12 cellular contexts compared by ENCODE assay signal in genomic region chr5:76787237-76787636, GRCh38. TPM values are rescaled to one million over a fixed set of nuclear protein-coding genes. Genes with fewer than 3 reads are reported as not detected.
DNase-seq lines count a peak whose midpoint lies in the region; ATAC-seq, FAIRE-seq and TF ChIP-seq lines count a peak whose summit lies in the region.
"Had no signal": no experiment of that assay in that cellular context is flagged by ENCODE, and none has a peak within 500 bp of the region (broad histone marks: within the 10 kb centered on the region; RNA-seq: fewer than 3 reads in every experiment).

No MANE protein-coding gene starts in this region.

- peak overlapping the region; percentile 58 for H3K4me2 ChIP-seq in A549
- H3K4me2 ChIP-seq: BLaER1 treated with 17β-estradiol and CSF1 and Interleukin-3, amounts not matched to agents 10 nM and 100 nM had no signal

- H3K9me3 Mint-ChIP-seq in chondrocyte (ENCODE audit: low read depth) = no peaks in the 10 kb centered on the region
- H3K9me3 Mint-ChIP-seq in activated CD4-positive, alpha-beta memory T cell treated with anti-CD3 and anti-CD28 coated beads for 36 hours = no peaks in the 10 kb centered on the region

- no peak for FAIRE-seq in A549 (lab: Jason Lieb, UNC)

- H3K36me3 Mint-ChIP-seq in chondrocyte (ENCODE audit: low read depth) = no peaks in the 10 kb centered on the region
- H3K36me3 Mint-ChIP-seq in activated CD4-positive, alpha-beta memory T cell treated with anti-CD3 and anti-CD28 coated beads for 36 hours = no peaks in the 10 kb centered on the region

- H3K4me3 ChIP-seq in A549 = no peak overlapping the region
- no peak overlapping the region for H3K4me3 ChIP-seq in liver (ENCODE audit: low read depth in 1 of 3, low read length in 3 of 3)
- H3K4me3 ChIP-seq: BLaER1 treated with 17β-estradiol and CSF1 and Interleukin-3, amounts not matched to agents 10 nM and 100 nM had no signal

- DNase-seq in A549 (ENCODE audit: low read depth in 1 of 2, low spot score in 1 of 2) (peak in 1 of 2 experiments; percentile 83), NCI-H1105 treated with DMSO at 0.1 percent for 48 hours (lab: John Stamatoyannopoulos, UW) (peak; percentile 43), chondrocyte (ENCODE audit: low spot score) (no peak)
- DNase-seq in activated CD4-positive, alpha-beta memory T cell treated with anti-CD3 and anti-CD28 coated beads for 36 hours = no peak
- DNase-seq: central memory CD4-positive, alpha-beta T cell; NCI-H1694 treated with DMSO at 0.1 percent for 48 hours; stimulated activated CD4-positive, alpha-beta T cell treated with anti-CD3 and anti-CD28 coated beads, Interleukin-2, amount 100 ng/mL, for 48 hours had no signal

- POLR2A ChIA-PET in A549 (lab: Yijun Ruan, JAX) = interaction anchor here (0.5 to 1.7 kb wide), 2 partner anchors 19 to 37 kb away, joined by 3 to 7 read pairs; no protein-coding TSS in a partner anchor
- POLR2A ChIA-PET in activated CD4-positive, alpha-beta memory T cell treated with anti-CD3 and anti-CD28 coated beads for 36 hours (lab: Charles Lee) = no interaction called here

- peak in 1 of 2 experiments; percentile 50; a peak in 1 of 5 replicates for TF ChIP-seq EP300 in A549 (IDR thresholded peaks at IDR 0.05)

- H3K27me3 ChIP-seq in liver (ENCODE audit: control insufficient read depth in 4 of 4, insufficient read depth in 4 of 4, low read length in 3 of 4) = no peaks in the 10 kb centered on the region
- H3K27me3 ChIP-seq: BLaER1 treated with 17β-estradiol and CSF1 and Interleukin-3, amounts not matched to agents 10 nM and 100 nM had no signal

- peak; percentile 21 to 24; a peak in 3 of 6 replicates for ATAC-seq in A549
- no peak for ATAC-seq in HG02571 (IDR thresholded peaks at IDR 0.05; ENCODE audit: unreplicated experiment)
- ATAC-seq in GM19351 (IDR thresholded peaks at IDR 0.05; ENCODE audit: unreplicated experiment) = no peak
- ATAC-seq in activated CD4-positive, CD25-positive, alpha-beta regulatory T cell treated with anti-CD3 and anti-CD28 coated beads, Interleukin-2, amount 50 U/mL, for 24 hours = no peak

- H3K27ac Mint-ChIP-seq in chondrocyte (ENCODE audit: unreplicated experiment) = peak overlapping the region; percentile 93
- no peak overlapping the region for H3K27ac Mint-ChIP-seq in activated CD4-positive, alpha-beta memory T cell treated with anti-CD3 and anti-CD28 coated beads for 36 hours

- 47% methylated on average over 2 of the region's 2 CpGs for WGBS in A549 (ENCODE audit: missing lambda C conversion rate)
- 54% methylated on average over 2 of the region's 2 CpGs for WGBS in liver

- no peak; a peak in 1 of 5 replicates for TF ChIP-seq RAD21 in A549 (conservative IDR thresholded peaks at IDR 0.05 in 1 of 2, IDR thresholded peaks at IDR 0.05 in 1 of 2)
- TF ChIP-seq RAD21 in liver (IDR thresholded peaks at IDR 0.05) = no peak

- H3K36me3 ChIP-seq in liver (ENCODE audit: control insufficient read depth in 4 of 4, insufficient read depth in 3 of 4, low read depth in 1 of 4, low read length in 3 of 4) = no peaks in the 10 kb centered on the region
- H3K36me3 ChIP-seq: BLaER1 treated with 17β-estradiol and CSF1 and Interleukin-3, amounts not matched to agents 10 nM and 100 nM had no signal

- no peaks in the 10 kb centered on the region for H3K9me3 ChIP-seq in A549
- no peaks in the 10 kb centered on the region for H3K9me3 ChIP-seq in liver (ENCODE audit: control insufficient read depth in 4 of 4, low read length in 3 of 4)
- H3K9me3 ChIP-seq: BLaER1 treated with 17β-estradiol and CSF1 and Interleukin-3, amounts not matched to agents 10 nM and 100 nM had no signal

- no peak overlapping the region for H3K4me3 Mint-ChIP-seq in chondrocyte (ENCODE audit: unreplicated experiment)
- no peak overlapping the region for H3K4me3 Mint-ChIP-seq in activated CD4-positive, alpha-beta memory T cell treated with anti-CD3 and anti-CD28 coated beads for 36 hours

- TF ChIP-seq CTCF in A549 (IDR thresholded peaks at IDR 0.05) = no peak
- TF ChIP-seq CTCF in chondrocyte (IDR thresholded peaks at IDR 0.05) = no peak
- no peak for TF ChIP-seq CTCF in liver (IDR thresholded peaks at IDR 0.05; ENCODE audit: low read depth, low read length, missing input control)

- peak overlapping the region; percentile 82 to 87 for H3K27ac ChIP-seq in A549
- H3K27ac ChIP-seq in liver (ENCODE audit: low read depth in 1 of 2, low read length in 2 of 2) = peak overlapping the region in 1 of 2 donors; percentile 56
- H3K27ac ChIP-seq: BLaER1 treated with 17β-estradiol and CSF1 and Interleukin-3, amounts not matched to agents 10 nM and 100 nM had no signal

- CTCF ChIA-PET in A549 (lab: Yijun Ruan, JAX) = interaction anchor here (0.9 to 5.5 kb wide), 3 partner anchors 13 to 186 kb away, joined by 4 to 35 read pairs (median 5); no protein-coding TSS in a partner anchor
- CTCF ChIA-PET in activated CD4-positive, alpha-beta memory T cell treated with anti-CD3 and anti-CD28 coated beads for 36 hours (lab: Charles Lee) = no interaction called here

- peaks cover 66% of the 10 kb centered on the region for H3K4me1 Mint-ChIP-seq in chondrocyte (ENCODE audit: low read depth)
- peaks cover 20% of the 10 kb centered on the region for H3K4me1 Mint-ChIP-seq in activated CD4-positive, alpha-beta memory T cell treated with anti-CD3 and anti-CD28 coated beads for 36 hours (ENCODE audit: low read depth)

- H3K9ac ChIP-seq in liver (ENCODE audit: low read depth in 1 of 2, low read length in 2 of 2) = no peak overlapping the region
- H3K9ac ChIP-seq: BLaER1 treated with 17β-estradiol and CSF1 and Interleukin-3, amounts not matched to agents 10 nM and 100 nM had no signal

- H3K27me3 Mint-ChIP-seq in chondrocyte (ENCODE audit: low read depth) = no peaks in the 10 kb centered on the region
- no peaks in the 10 kb centered on the region for H3K27me3 Mint-ChIP-seq in activated CD4-positive, alpha-beta memory T cell treated with anti-CD3 and anti-CD28 coated beads for 36 hours

- TF ChIP-seq POLR2A in A549 (IDR thresholded peaks at IDR 0.05; ENCODE audit: low read length) = no peak

- intact Hi-C loops in activated CD4-positive, alpha-beta memory T cell treated with anti-CD3 and anti-CD28 coated beads for 36 hours (cut with micrococcal nuclease) = no loop called here

- H3K4me1 ChIP-seq in A549 = peaks cover 73% of the 10 kb centered on the region
- H3K4me1 ChIP-seq in liver (ENCODE audit: control insufficient read depth in 4 of 4, insufficient read depth in 4 of 4, low read length in 3 of 4) = peaks cover 0 to 4% (median 0%) of the 10 kb centered on the region in 4 donors

TF ChIP-seq in A549, 52 proteins besides CTCF, POLR2A, EP300 and RAD21 (continues in another document):
- no peak for TF ChIP-seq EHMT2 (IDR thresholded peaks at IDR 0.05; ENCODE audit: low read depth)
- TF ChIP-seq BHLHE40 (IDR thresholded peaks at IDR 0.05; ENCODE audit: low read depth, low read length) = no peak
- no peak for TF ChIP-seq HES2 (IDR thresholded peaks at IDR 0.05)
- TF ChIP-seq, protein P1, sequence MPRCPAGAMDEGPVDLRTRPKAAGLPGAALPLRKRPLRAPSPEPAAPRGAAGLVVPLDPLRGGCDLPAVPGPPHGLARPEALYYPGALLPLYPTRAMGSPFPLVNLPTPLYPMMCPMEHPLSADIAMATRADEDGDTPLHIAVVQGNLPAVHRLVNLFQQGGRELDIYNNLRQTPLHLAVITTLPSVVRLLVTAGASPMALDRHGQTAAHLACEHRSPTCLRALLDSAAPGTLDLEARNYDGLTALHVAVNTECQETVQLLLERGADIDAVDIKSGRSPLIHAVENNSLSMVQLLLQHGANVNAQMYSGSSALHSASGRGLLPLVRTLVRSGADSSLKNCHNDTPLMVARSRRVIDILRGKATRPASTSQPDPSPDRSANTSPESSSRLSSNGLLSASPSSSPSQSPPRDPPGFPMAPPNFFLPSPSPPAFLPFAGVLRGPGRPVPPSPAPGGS (IDR thresholded peaks at IDR 0.05) = no peak
- no peak for TF ChIP-seq CHD4 (IDR thresholded peaks at IDR 0.05; ENCODE audit: borderline replicate concordance)
- no peak for TF ChIP-seq FOSL2 (IDR thresholded peaks at IDR 0.05)
- peak; percentile 2; the same call in 1 of the 2 replicates for TF ChIP-seq FOSL2 (CRISPR knock-in tag; IDR thresholded peaks at IDR 0.05)

TF ChIP-seq in liver, 16 proteins besides CTCF, POLR2A, EP300 and RAD21 (continues in another document):
- TF ChIP-seq FOXA2 (IDR thresholded peaks at IDR 0.05) (peak; percentile 21), JUND (IDR thresholded peaks at IDR 0.05) (peak in 1 of 2 donors; percentile 49), NR2F2 (IDR thresholded peaks at IDR 0.05) (no peak), EGR1 (IDR thresholded peaks at IDR 0.05; ENCODE audit: low read depth in 2 of 2) (no peak), ATF3 (IDR thresholded peaks at IDR 0.05) (no peak)
- TF ChIP-seq, protein P2, sequence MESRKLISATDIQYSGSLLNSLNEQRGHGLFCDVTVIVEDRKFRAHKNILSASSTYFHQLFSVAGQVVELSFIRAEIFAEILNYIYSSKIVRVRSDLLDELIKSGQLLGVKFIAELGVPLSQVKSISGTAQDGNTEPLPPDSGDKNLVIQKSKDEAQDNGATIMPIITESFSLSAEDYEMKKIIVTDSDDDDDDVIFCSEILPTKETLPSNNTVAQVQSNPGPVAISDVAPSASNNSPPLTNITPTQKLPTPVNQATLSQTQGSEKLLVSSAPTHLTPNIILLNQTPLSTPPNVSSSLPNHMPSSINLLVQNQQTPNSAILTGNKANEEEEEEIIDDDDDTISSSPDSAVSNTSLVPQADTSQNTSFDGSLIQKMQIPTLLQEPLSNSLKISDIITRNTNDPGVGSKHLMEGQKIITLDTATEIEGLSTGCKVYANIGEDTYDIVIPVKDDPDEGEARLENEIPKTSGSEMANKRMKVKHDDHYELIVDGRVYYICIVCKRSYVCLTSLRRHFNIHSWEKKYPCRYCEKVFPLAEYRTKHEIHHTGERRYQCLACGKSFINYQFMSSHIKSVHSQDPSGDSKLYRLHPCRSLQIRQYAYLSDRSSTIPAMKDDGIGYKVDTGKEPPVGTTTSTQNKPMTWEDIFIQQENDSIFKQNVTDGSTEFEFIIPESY (IDR thresholded peaks at IDR 0.05) = peak; percentile 52

RNA-seq across cellular contexts. Expression of gene F2RL1, which starts 31.6 kb away (rescaled TPM):
- polyA plus RNA-seq in A549 (2011; rRNA removed) = 226 and 328 TPM in 2 replicates
- polyA plus RNA-seq in A549 (2012; cell fraction: cytosol; rRNA removed) = 44.4 and 70.1 TPM in 2 replicates
- 25.0 and 35.5 TPM in 2 replicates for polyA plus RNA-seq in A549 (2012; cell fraction: nucleus; rRNA removed)
- 50.7 to 88.7 TPM (median 73.1 TPM) in 3 replicates for polyA plus RNA-seq in A549 (2017; fragmentation: RNase III; extraction: RNeasy Plus Mini Kit Qiagen cat#74134 plus additional on column Dnase treatment)
- polyA minus RNA-seq in A549 (2011; rRNA and poly(A)+ RNA removed) = 228 and 243 TPM in 2 replicates
- total RNA-seq in chondrocyte = 1.2 to 1.9 TPM (median 1.9 TPM) in 3 replicates
- total RNA-seq in liver = 1 to 10 TPM; 3.1 to 3.8 TPM
- polyA plus RNA-seq in liver = 1 to 10 TPM; 7.7 to 8.9 TPM
- total RNA-seq in activated CD4-positive, alpha-beta memory T cell treated with anti-CD3 and anti-CD28 coated beads for 36 hours = 1 to 10 TPM; 2.3 to 2.9 TPM

Comparison
In these comparisons a context has a peak if more than half of its experiments do, and no peak if none do; other contexts are left out.
1. ATAC-seq: peak in A549 (2 of 2); none in HG02571 (single experiment), GM19351 (single experiment) and activated CD4-positive, CD25-positive, alpha-beta regulatory T cell treated with anti-CD3 and anti-CD28 coated beads, Interleukin-2, amount 50 U/mL, for 24 hours (0 of 2).